ENCODE assay signal across 21 cellular contexts in the genomic region with DNA sequence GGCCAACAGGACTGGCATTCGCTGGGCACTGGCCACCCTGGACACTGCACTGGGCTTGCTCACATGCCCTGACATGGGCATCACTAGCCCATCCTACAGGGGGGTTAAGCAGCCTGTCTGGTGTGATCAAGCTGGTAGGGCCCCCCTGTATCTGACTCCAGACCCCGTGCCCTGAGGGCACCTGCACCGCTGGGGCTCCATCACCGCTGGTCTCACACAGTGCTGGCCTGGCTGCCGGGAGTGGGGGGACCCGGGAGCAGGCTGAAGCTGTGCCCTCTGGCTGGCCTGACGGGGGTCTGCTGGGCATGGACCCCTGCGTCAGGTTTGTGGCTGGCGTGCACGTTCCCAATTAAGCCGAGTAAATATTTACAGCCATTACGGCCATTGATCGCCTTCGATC. TPM values are rescaled to one million over a fixed set of nuclear protein-coding genes. Genes with fewer than 3 reads are reported as not detected.
"Had no signal": no experiment of that assay in that cellular context is flagged by ENCODE, and none has a peak within 500 bp of the region (broad histone marks: within the 10 kb centered on the region; RNA-seq: fewer than 3 reads in every experiment).

No MANE protein-coding gene starts in this region.

- H2AFZ ChIP-seq: hepatocyte had no signal

- H3K4me2 ChIP-seq: hepatocyte had no signal

- ATAC-seq: foreskin keratinocyte, gastroesophageal sphincter, left cardiac atrium, left lung had no signal

- H3K36me3 Mint-ChIP-seq: immature natural killer cell had no signal

- H3K4me3 Mint-ChIP-seq: immature natural killer cell had no signal

- H3K36me3 ChIP-seq: esophagus muscularis mucosa, gastroesophageal sphincter, heart left ventricle, left lung, lower lobe of right lung had no signal

- H3K4me3 ChIP-seq: coronary artery, dorsolateral prefrontal cortex, esophagus muscularis mucosa, gastroesophageal sphincter, heart left ventricle, hepatocyte, left lung, lower lobe of right lung had no signal

- H3K27ac ChIP-seq: coronary artery, esophagus muscularis mucosa, foreskin keratinocyte, gastroesophageal sphincter, heart left ventricle, hepatocyte, left lung, lower lobe of right lung had no signal

- H3K9me3 Mint-ChIP-seq: immature natural killer cell had no signal

- H3K9me3 ChIP-seq: esophagus muscularis mucosa, gastroesophageal sphincter, heart left ventricle, left lung, lower lobe of right lung had no signal

- H3K27ac Mint-ChIP-seq: immature natural killer cell had no signal

- DNase-seq: dermis blood vessel endothelial cell; dorsolateral prefrontal cortex; effector CD4-positive, alpha-beta T cell; effector memory CD4-positive, alpha-beta T cell; foreskin keratinocyte; hypothalamus; immature natural killer cell; left cardiac atrium; lower lobe of right lung; midbrain had no signal

- H3K4me1 ChIP-seq: heart left ventricle, left lung, lower lobe of right lung had no signal

- H3K79me2 ChIP-seq: hepatocyte had no signal

- H3K27me3 ChIP-seq: dorsolateral prefrontal cortex, esophagus muscularis mucosa, foreskin keratinocyte, gastroesophageal sphincter, heart left ventricle, hepatocyte, left lung had no signal

- H3K4me1 Mint-ChIP-seq: immature natural killer cell had no signal

- FAIRE-seq: colon, endothelial cell of umbilical vein, frontal cortex had no signal

RNA-seq across cellular contexts. Expression of a gene that starts 32.3 kb away (rescaled TPM):
- total RNA-seq: lung microvascular endothelial cell, mononuclear cell had no signal
- polyA plus RNA-seq: immature natural killer cell had no signal

RNA-seq across cellular contexts. Expression of a gene that starts 55.2 kb away (rescaled TPM):
- polyA plus RNA-seq: immature natural killer cell had no signal
